In the genomic region with DNA sequence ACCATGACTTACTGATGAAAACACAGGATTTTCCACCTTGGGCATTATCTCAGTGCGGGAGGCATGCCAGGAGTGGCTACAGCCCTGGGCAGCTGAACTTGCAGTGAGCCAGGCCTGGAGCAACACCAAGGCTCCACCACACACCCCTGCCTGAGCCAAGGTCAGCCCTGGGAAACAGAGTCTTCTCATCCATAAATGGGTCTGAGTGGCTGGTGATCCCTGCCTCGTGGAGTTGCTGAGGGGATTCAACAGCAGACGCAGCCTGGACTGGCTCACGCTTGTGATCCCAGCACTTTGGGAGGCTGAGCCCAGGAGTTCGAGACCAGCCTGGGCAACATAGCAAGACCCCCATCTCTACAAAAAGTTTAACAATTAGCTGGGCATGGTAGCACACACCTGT, we compare ENCODE assay signal across 20 cellular contexts.
"Had no signal": no experiment of that assay in that cellular context is flagged by ENCODE, and none has a peak within 500 bp of the region (broad histone marks: within the 10 kb centered on the region; RNA-seq: fewer than 3 reads in every experiment).

No MANE protein-coding gene starts in this region.

- DNase-seq: activated CD4-positive, alpha-beta T cell treated with anti-CD3 and anti-CD28 coated beads, Interleukin-2, amount 10 ng/mL, durations not matched to agents 7 days and 5 days; activated CD4-positive, CD25-positive, alpha-beta regulatory T cell treated with anti-CD3 and anti-CD28 coated beads, Interleukin-2, amount 50 U/mL, for 72 hours; activated CD8-positive, alpha-beta T cell treated with anti-CD3 and anti-CD28 coated beads for 36 hours; activated naive CD8-positive, alpha-beta T cell treated with anti-CD3 and anti-CD28 coated beads for 36 hours; amniotic stem cell; cortex of kidney; foreskin fibroblast; kidney; left lung; mammary epithelial cell; midbrain; nucleus accumbens; small intestine; stimulated activated CD4-positive, alpha-beta T cell treated with anti-CD3 and anti-CD28 coated beads, Interleukin-15, amount 100 ng/mL, for 24 hours; stimulated activated CD8-positive, alpha-beta memory T cell treated with anti-CD3 and anti-CD28 coated beads, Interleukin-4, amount 100 ng/mL, for 48 hours; stimulated activated naive CD4-positive, alpha-beta T cell; T-cell; upper lobe of left lung; WERI-Rb-1 had no signal

- H3K9me3 ChIP-seq: left lung, upper lobe of left lung had no signal

- ATAC-seq: activated CD8-positive, alpha-beta T cell treated with anti-CD3 and anti-CD28 coated beads for 36 hours; left lung; sciatic nerve; T-cell had no signal

- H3K4me1 ChIP-seq: left lung, upper lobe of left lung had no signal

- H3K27me3 ChIP-seq: left lung, upper lobe of left lung had no signal

- H3K36me3 ChIP-seq: left lung, upper lobe of left lung, WERI-Rb-1 had no signal

- H3K27ac ChIP-seq: left lung, upper lobe of left lung, WERI-Rb-1 had no signal

- H3K4me3 ChIP-seq: left lung, upper lobe of left lung had no signal
